In the genomic region with DNA sequence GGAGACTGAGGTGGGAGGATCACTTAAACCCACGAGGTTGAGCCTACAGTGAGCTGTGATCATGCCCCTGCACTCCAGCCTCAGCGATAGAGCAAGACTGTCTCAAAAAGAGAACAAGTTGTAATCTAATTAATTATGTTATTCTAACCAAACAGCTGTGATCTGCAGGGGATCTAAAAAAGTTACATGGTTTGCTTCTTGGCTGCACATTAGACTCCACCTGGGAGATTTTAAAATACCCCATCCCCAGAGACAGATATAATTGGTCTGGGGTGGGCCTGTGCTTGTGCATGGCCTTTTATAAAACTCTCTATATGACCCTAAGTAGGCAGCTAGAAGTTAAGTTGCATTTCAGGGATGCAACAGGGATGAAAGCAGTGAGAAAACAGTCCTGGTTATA, we compare ENCODE assay signal across 15 cellular contexts.
"Had no signal": no experiment of that assay in that cellular context is flagged by ENCODE, and none has a peak within 500 bp of the region (broad histone marks: within the 10 kb centered on the region; RNA-seq: fewer than 3 reads in every experiment).

No MANE protein-coding gene starts in this region.

- H3K79me2 ChIP-seq: hepatocyte, parathyroid adenoma had no signal

- H3K9me3 ChIP-seq: colonic mucosa, sigmoid colon, uterus had no signal

- H3K9me3 Mint-ChIP-seq: activated CD8-positive, alpha-beta T cell treated with anti-CD3 and anti-CD28 coated beads for 36 hours; activated naive CD8-positive, alpha-beta T cell treated with anti-CD3 and anti-CD28 coated beads for 36 hours; activated T-helper 1 cell treated with anti-CD3 and anti-CD28 coated beads, Interleukin-12 subunit alpha, Interleukin-12 subunit beta, Interleukin-2, Interleukin-4 antibody, amounts not matched to agents 30 ng/mL and 10 ng/mL and 1 ng/mL, durations not matched to agents 14 hours and 24 hours and 36 hours; brain; neural crest cell had no signal

- H3K36me3 ChIP-seq: colonic mucosa, uterus had no signal

- H3K27me3 Mint-ChIP-seq: activated CD8-positive, alpha-beta T cell treated with anti-CD3 and anti-CD28 coated beads for 36 hours; activated naive CD8-positive, alpha-beta T cell treated with anti-CD3 and anti-CD28 coated beads for 36 hours; brain had no signal

- H3K27ac ChIP-seq: colonic mucosa, hepatocyte, parathyroid adenoma, sigmoid colon, uterus had no signal

- H3K27ac Mint-ChIP-seq: activated CD8-positive, alpha-beta T cell treated with anti-CD3 and anti-CD28 coated beads for 36 hours; activated naive CD8-positive, alpha-beta T cell treated with anti-CD3 and anti-CD28 coated beads for 36 hours; activated T-helper 1 cell treated with anti-CD3 and anti-CD28 coated beads, Interleukin-12 subunit alpha, Interleukin-12 subunit beta, Interleukin-2, Interleukin-4 antibody, amounts not matched to agents 30 ng/mL and 10 ng/mL and 1 ng/mL, durations not matched to agents 14 hours and 24 hours and 36 hours; brain had no signal

- H3K4me1 ChIP-seq: colonic mucosa, parathyroid adenoma, uterus had no signal

- H3K4me1 Mint-ChIP-seq: activated naive CD8-positive, alpha-beta T cell treated with anti-CD3 and anti-CD28 coated beads for 36 hours; neural crest cell had no signal

- H3K9ac ChIP-seq: parathyroid adenoma had no signal

- H3K27me3 ChIP-seq: colonic mucosa, hepatocyte, sigmoid colon, uterus had no signal

- H3K4me3 Mint-ChIP-seq: activated CD8-positive, alpha-beta T cell treated with anti-CD3 and anti-CD28 coated beads for 36 hours; activated naive CD8-positive, alpha-beta T cell treated with anti-CD3 and anti-CD28 coated beads for 36 hours; activated T-helper 1 cell treated with anti-CD3 and anti-CD28 coated beads, Interleukin-12 subunit alpha, Interleukin-12 subunit beta, Interleukin-2, Interleukin-4 antibody, amounts not matched to agents 30 ng/mL and 10 ng/mL and 1 ng/mL, durations not matched to agents 14 hours and 24 hours and 36 hours; brain; neural crest cell had no signal

- H3K4me2 ChIP-seq: hepatocyte had no signal

- DNase-seq: activated CD4-positive, alpha-beta T cell treated with anti-CD3 and anti-CD28 coated beads for 4 hours; activated CD8-positive, alpha-beta T cell treated with anti-CD3 and anti-CD28 coated beads for 36 hours; activated naive CD8-positive, alpha-beta T cell treated with anti-CD3 and anti-CD28 coated beads for 36 hours; amygdala; central memory CD4-positive, alpha-beta T cell; colonic mucosa; midbrain; sigmoid colon; stimulated activated CD4-positive, alpha-beta T cell treated with anti-CD3 and anti-CD28 coated beads, Interleukin-1b, Interleukin-23, amount 100 ng/mL, for 48 hours; uterus had no signal

- H3K4me3 ChIP-seq: colonic mucosa, hepatocyte, sigmoid colon, uterus had no signal

- H2AFZ ChIP-seq: hepatocyte, parathyroid adenoma had no signal
